In the genomic region with DNA sequence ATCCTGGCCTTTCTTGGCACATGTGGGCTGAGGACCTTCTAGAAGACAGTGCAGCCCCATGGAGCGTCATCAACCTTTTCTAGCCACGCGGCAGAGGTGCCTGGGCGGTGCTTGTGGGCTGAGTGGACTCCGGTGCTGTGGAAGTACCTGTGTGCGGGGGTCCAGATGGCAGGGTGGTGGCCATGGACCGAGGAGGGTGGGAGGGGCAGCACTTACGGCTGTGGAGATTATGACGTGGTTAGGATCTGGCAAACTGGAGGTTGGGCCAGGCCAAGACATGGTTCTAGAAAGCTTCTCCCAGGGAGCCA, we compare ENCODE assay signal across 1 cellular context.
TF ChIP-seq lines count a peak whose summit lies in the region.

No MANE protein-coding gene starts in this region.

TF ChIP-seq in H1, 55 proteins besides CTCF, POLR2A, EP300 and RAD21:
- TF ChIP-seq NRF1 (IDR thresholded peaks at IDR 0.05; ENCODE audit: low read depth, low read length) = no peak
- no peak for TF ChIP-seq TEAD4 (IDR thresholded peaks at IDR 0.05; ENCODE audit: low read depth, low read length)
- no peak for TF ChIP-seq JUN (IDR thresholded peaks at IDR 0.05; ENCODE audit: low read depth, low read length)
- TF ChIP-seq SIN3A (conservative IDR thresholded peaks at IDR 0.05 in 1 of 2, IDR thresholded peaks at IDR 0.05 in 1 of 2; ENCODE audit: low read depth in 1 of 2, low read length in 2 of 2) = no peak
- no peak for TF ChIP-seq BACH1 (IDR thresholded peaks at IDR 0.05; ENCODE audit: low read length)
- no peak for TF ChIP-seq CHD2 (IDR thresholded peaks at IDR 0.05; ENCODE audit: low read length)
- no peak for TF ChIP-seq TAF1 (IDR thresholded peaks at IDR 0.05; ENCODE audit: low read depth, low read length)
